8 cellular contexts compared by ENCODE assay signal in genomic region chr17:20156196-20157077, GRCh38.
A peak's percentile ranks its signal among the peaks of the same experiment; 100 is the strongest.
DNase-seq lines count a peak whose midpoint lies in the region; ATAC-seq and TF ChIP-seq lines count a peak whose summit lies in the region.

No MANE protein-coding gene starts in this region.

- no peaks in the 10 kb centered on the region for H3K9me3 Mint-ChIP-seq in endothelial cell (ENCODE audit: unreplicated experiment)

- peak overlapping the region; percentile 60 for H3K4me3 ChIP-seq in thymus (ENCODE audit: low read length)

- no peaks in the 10 kb centered on the region for H3K36me3 ChIP-seq in thymus (ENCODE audit: control insufficient read depth, insufficient read depth)

- no peak for TF ChIP-seq CTCF in endothelial cell (IDR thresholded peaks at IDR 0.05; ENCODE audit: unreplicated experiment)

- peaks cover 4% of the 10 kb centered on the region for H3K4me1 Mint-ChIP-seq in endothelial cell (ENCODE audit: unreplicated experiment)

- ATAC-seq in GM19397 (IDR thresholded peaks at IDR 0.05; ENCODE audit: unreplicated experiment): peak; percentile 32
- ATAC-seq in HG03520 (IDR thresholded peaks at IDR 0.05; ENCODE audit: unreplicated experiment): peak; percentile 14

- peaks cover 6% of the 10 kb centered on the region for H3K27me3 Mint-ChIP-seq in endothelial cell (ENCODE audit: unreplicated experiment)

- 3% methylated on average over 73 of the region's 73 CpGs for WGBS in thymus

- peaks cover 13% of the 10 kb centered on the region for H3K4me1 ChIP-seq in thymus (ENCODE audit: control insufficient read depth, insufficient read depth, low read length)

- peaks cover 1% of the 10 kb centered on the region for H3K9me3 ChIP-seq in thymus (ENCODE audit: control insufficient read depth)

- H3K4me3 Mint-ChIP-seq in endothelial cell (ENCODE audit: unreplicated experiment): peak overlapping the region; percentile 95

- peak; percentile 7 for DNase-seq in CMK (ENCODE audit: low read depth)
- DNase-seq in T1000 (lab: John Stamatoyannopoulos, UW): peak; percentile 62
- DNase-seq in endothelial cell (ENCODE audit: low spot score): peak; percentile 40
- peak; percentile 14 for DNase-seq in mucosa of gallbladder (ENCODE audit: low spot score)
- no peak for DNase-seq in activated gamma-delta T cell treated with Interleukin-2 at 50 U/mL for 16 hours

- peak overlapping the region; percentile 82 for H3K27ac Mint-ChIP-seq in endothelial cell (ENCODE audit: unreplicated experiment)

- no peaks in the 10 kb centered on the region for H3K36me3 Mint-ChIP-seq in endothelial cell (ENCODE audit: low read depth, unreplicated experiment)

- H3K27me3 ChIP-seq in thymus (ENCODE audit: control insufficient read depth, insufficient read depth): peaks cover 17% of the 10 kb centered on the region

- no peak overlapping the region for H3K27ac ChIP-seq in thymus (ENCODE audit: low read depth)
